8 cellular contexts compared by ENCODE assay signal in genomic region chr18:24427484-24427883, GRCh38. TPM values are rescaled to one million over a fixed set of nuclear protein-coding genes. Genes with fewer than 3 reads are reported as not detected.
DNase-seq lines count a peak whose midpoint lies in the region; ATAC-seq, FAIRE-seq and TF ChIP-seq lines count a peak whose summit lies in the region.

No MANE protein-coding gene starts in this region.

- CTCF ChIA-PET in A673 (lab: Charles Lee): no interaction called here
- CTCF ChIA-PET in activated CD8-positive, alpha-beta T cell treated with anti-CD3 and anti-CD28 coated beads for 36 hours (lab: Charles Lee): interaction anchor here (0.8 to 1.5 kb wide), 2 partner anchors 61 to 67 kb away, joined by 3 read pairs; no protein-coding TSS in a partner anchor

- H4K5ac ChIP-seq in H9 (ENCODE audit: insufficient read length, low read depth, low read length): no peak overlapping the region

- no TSS peak for BruUV-seq in A673 (replicated peaks; lab: Mats Ljungman, UMichigan)

- intact Hi-C loops in A673 (cut with micrococcal nuclease; ENCODE audit: unreplicated experiment): no loop called here
- intact Hi-C loops in activated CD8-positive, alpha-beta T cell treated with anti-CD3 and anti-CD28 coated beads for 36 hours (cut with micrococcal nuclease): no loop called here
- intact Hi-C loops in testis (cut with DNase I; ENCODE audit: low total_unique reads): no loop called here

- H3K23me2 ChIP-seq in H9 (ENCODE audit: insufficient read length, low read depth, low read length, poor library complexity, severe bottlenecking): peaks cover 16% of the 10 kb centered on the region

- H3K9me3 Mint-ChIP-seq in H9: no peaks in the 10 kb centered on the region
- H3K9me3 Mint-ChIP-seq in activated CD8-positive, alpha-beta T cell treated with anti-CD3 and anti-CD28 coated beads for 36 hours: peaks cover 7% of the 10 kb centered on the region

- no peak for ATAC-seq in activated CD8-positive, alpha-beta T cell treated with anti-CD3 and anti-CD28 coated beads for 36 hours

- no peaks in the 10 kb centered on the region for H4K20me1 ChIP-seq in H9 (ENCODE audit: control insufficient read depth, insufficient read depth, insufficient read length)

- H3K4me2 ChIP-seq in H9 (ENCODE audit: insufficient read depth, insufficient read length, low read length): peak overlapping the region; percentile 97

- no peak overlapping the region for H2AK5ac ChIP-seq in H9 (ENCODE audit: insufficient read length, low read length)

- peaks cover 3% of the 10 kb centered on the region; the same call in 1 of the 2 replicates for H3K79me2 ChIP-seq in H9 (ENCODE audit: insufficient read depth, low read length)

- peaks cover 4% of the 10 kb centered on the region for H3K36me3 ChIP-seq in A673 (ENCODE audit: insufficient read depth, low read length, poor library complexity, severe bottlenecking)
- H3K36me3 ChIP-seq in testis (ENCODE audit: low read depth, missing control alignments): no peaks in the 10 kb centered on the region

- TF ChIP-seq CTCF in A673 (conservative IDR thresholded peaks at IDR 0.05; ENCODE audit: low read depth, low read length): no peak
- TF ChIP-seq CTCF in H9 (conservative IDR thresholded peaks at IDR 0.05): no peak
- no peak for TF ChIP-seq CTCF in activated CD8-positive, alpha-beta T cell treated with anti-CD3 and anti-CD28 coated beads for 36 hours (IDR thresholded peaks at IDR 0.05)
- TF ChIP-seq CTCF in testis (IDR thresholded peaks at IDR 0.05): no peak

- peaks cover 4% of the 10 kb centered on the region; the same call in 1 of the 2 replicates for H3K27me3 Mint-ChIP-seq in H9 (ENCODE audit: low read depth)
- H3K27me3 Mint-ChIP-seq in activated CD8-positive, alpha-beta T cell treated with anti-CD3 and anti-CD28 coated beads for 36 hours: peaks cover 11% of the 10 kb centered on the region

- peaks cover 22 to 23% of the 10 kb centered on the region in 2 experiments for H3K4me1 Mint-ChIP-seq in H9
- peaks cover 23% of the 10 kb centered on the region for H3K4me1 Mint-ChIP-seq in activated CD8-positive, alpha-beta T cell treated with anti-CD3 and anti-CD28 coated beads for 36 hours (ENCODE audit: low read depth)

- TF ChIP-seq POLR2A in testis (IDR thresholded peaks at IDR 0.05): no peak
- TF ChIP-seq POLR2A in GM12892 (IDR thresholded peaks at IDR 0.05; ENCODE audit: low read depth, low read length): no peak

- no peak overlapping the region for H2BK15ac ChIP-seq in H9 (ENCODE audit: low read depth, low read length)

- no peak overlapping the region for H2BK12ac ChIP-seq in H9 (ENCODE audit: insufficient read length, low read depth, low read length)

- H3K4me1 ChIP-seq in A673 (ENCODE audit: insufficient read depth, low read length, poor library complexity, severe bottlenecking): peaks cover 9% of the 10 kb centered on the region
- no peaks in the 10 kb centered on the region for H3K4me1 ChIP-seq in H9 (ENCODE audit: insufficient read depth, low read length)
- H3K4me1 ChIP-seq in testis: peaks cover 10% of the 10 kb centered on the region

- POLR2A ChIA-PET in A673 (lab: Charles Lee; ENCODE audit: low non-redundant PET): no interaction called here
- POLR2A ChIA-PET in activated CD8-positive, alpha-beta T cell treated with anti-CD3 and anti-CD28 coated beads for 36 hours (lab: Charles Lee): interaction anchor here (1.4 to 2.1 kb wide), 2 partner anchors 14 to 30 kb away, joined by 5 to 8 read pairs; partner anchors contain the start of gene OSBPL1A

- no peak overlapping the region for H3K56ac ChIP-seq in H9 (ENCODE audit: insufficient read length, low read depth, low read length)

- H3K27me3 ChIP-seq in A673 (replicated peaks; ENCODE audit: insufficient read depth, low read depth, low read length, poor library complexity) (peaks cover 14% of the 10 kb centered on the region), H9 (ENCODE audit: insufficient read depth, low read length) (no peaks in the 10 kb centered on the region), testis (no peaks in the 10 kb centered on the region)

- H3K4ac ChIP-seq in H9 (ENCODE audit: low read depth, low read length): no peak overlapping the region

- no peak overlapping the region for H2AFZ ChIP-seq in H9 (ENCODE audit: low read length)

- no peak overlapping the region for H2BK20ac ChIP-seq in H9 (ENCODE audit: low read depth, low read length, poor library complexity, severe bottlenecking)

- no peak overlapping the region for H3K23ac ChIP-seq in H9 (ENCODE audit: insufficient read length, low read depth, low read length)

- DNase-seq in A673 (ENCODE audit: low spot score): peak; percentile 14
- no peak for DNase-seq in H9
- peak; percentile 5 for DNase-seq in activated CD8-positive, alpha-beta T cell treated with anti-CD3 and anti-CD28 coated beads for 36 hours
- DNase-seq in iPS-NIHi7 (ENCODE audit: extremely low spot score): peak; percentile 15
- peak; percentile 23 for DNase-seq in testis
- no peak for DNase-seq in activated gamma-delta T cell (lab: John Stamatoyannopoulos, UW)
- no peak for DNase-seq in cerebellum (ENCODE audit: low spot score)
- DNase-seq in GM12892 (ENCODE audit: insufficient read length): no peak

- H3K36me3 Mint-ChIP-seq in H9 (ENCODE audit: insufficient read depth in 1 of 3, low read depth in 3 of 3): peaks cover 11 to 29% (median 17%) of the 10 kb centered on the region in 3 experiments; a peak in 6 of 7 replicates
- peaks cover 29% of the 10 kb centered on the region for H3K36me3 Mint-ChIP-seq in activated CD8-positive, alpha-beta T cell treated with anti-CD3 and anti-CD28 coated beads for 36 hours (ENCODE audit: low read depth)

- no peak overlapping the region for H2BK120ac ChIP-seq in H9 (ENCODE audit: low read depth, low read length, poor library complexity, severe bottlenecking)

- no peak overlapping the region for H3K14ac ChIP-seq in H9 (ENCODE audit: insufficient read depth, low read length)

- H3K27ac ChIP-seq in A673 (ENCODE audit: low read depth, low read length, poor library complexity, severe bottlenecking) (no peak overlapping the region), H9 (ENCODE audit: insufficient read length, low read depth, low read length) (no peak overlapping the region), testis (peak overlapping the region; percentile 78 to 89)

- FAIRE-seq in GM12892 (lab: Jason Lieb, UNC): no peak

- peak overlapping the region; percentile 87 to 89 for H3K4me3 Mint-ChIP-seq in H9
- peak overlapping the region; percentile 83 for H3K4me3 Mint-ChIP-seq in activated CD8-positive, alpha-beta T cell treated with anti-CD3 and anti-CD28 coated beads for 36 hours

- H3K4me3 ChIP-seq in A673 (ENCODE audit: low read depth, low read length, poor library complexity, severe bottlenecking) (peak overlapping the region; percentile 83), testis (peak overlapping the region; percentile 84)

- peak overlapping the region; percentile 86 for H3K9ac ChIP-seq in H9 (ENCODE audit: extremely low read depth, insufficient read length, low read length)

- H3K18ac ChIP-seq in H9 (ENCODE audit: insufficient read length, low read depth, low read length): no peak overlapping the region

- no peak overlapping the region for H4K91ac ChIP-seq in H9 (ENCODE audit: insufficient read length, low read depth, low read length)

- H3K9me3 ChIP-seq in A673 (ENCODE audit: low read depth, low read length, poor library complexity, severe bottlenecking) (no peaks in the 10 kb centered on the region), H9 (ENCODE audit: control insufficient read depth, low read depth, low read length) (no peaks in the 10 kb centered on the region), testis (no peaks in the 10 kb centered on the region)

- WGBS in H9 (ENCODE audit: extremely low coverage, insufficient read length, low lambda C conversion rate): no CpG with 5 or more reads among the region's 3 CpGs
- 20 to 31% methylated on average over 3 of the region's 3 CpGs for WGBS in testis, 2 donors

- no peak overlapping the region for H4K8ac ChIP-seq in H9 (replicated peaks; ENCODE audit: insufficient read length, low read depth, low read length)

- peak overlapping the region; percentile 94 to 98 (median 97); a peak in 6 of 7 replicates for H3K27ac Mint-ChIP-seq in H9
- H3K27ac Mint-ChIP-seq in activated CD8-positive, alpha-beta T cell treated with anti-CD3 and anti-CD28 coated beads for 36 hours: peak overlapping the region; percentile 93

- no peak overlapping the region for H3T11ph ChIP-seq in H9 (ENCODE audit: low read length)

- no peaks in the 10 kb centered on the region for H3K79me1 ChIP-seq in H9 (ENCODE audit: insufficient read depth, low read depth, low read length, poor library complexity, severe bottlenecking)

- H2BK5ac ChIP-seq in H9 (ENCODE audit: insufficient read length, low read length): no peak overlapping the region

RNA-seq across cellular contexts. Expression of gene IMPACT, which starts 1.0 kb away (rescaled TPM):
- total RNA-seq in A673 (2021) (35.6 and 46.0 TPM in 2 replicates), H9 (2021) (41.9 and 44.3 TPM in 2 replicates), testis (10 to 100 TPM; 49.0 to 50.4 TPM), cerebellum (24.4 TPM)
- total RNA-seq in activated CD8-positive, alpha-beta T cell treated with anti-CD3 and anti-CD28 coated beads for 36 hours: 10 to 100 TPM; 13.5 to 14.7 TPM
- polyA plus RNA-seq in testis (ENCODE audit: insufficient read depth, low read depth, low replicate concordance): 59.7 TPM
- polyA plus RNA-seq in GM12892 (2012; ENCODE audit: missing spikeins): 1.6 TPM

RNA-seq across cellular contexts. Expression of gene OSBPL1A, which starts 29.9 kb away (rescaled TPM):
- total RNA-seq in A673 (2021): 26.1 and 30.7 TPM in 2 replicates
- 32.0 and 33.9 TPM in 2 replicates for total RNA-seq in H9 (2021)
- 1 to 10 TPM; 2.7 to 3.1 TPM for total RNA-seq in activated CD8-positive, alpha-beta T cell treated with anti-CD3 and anti-CD28 coated beads for 36 hours
- 10 to 100 TPM; 43.8 to 45.0 TPM for total RNA-seq in testis
- 32.0 TPM for polyA plus RNA-seq in testis (ENCODE audit: insufficient read depth, low read depth, low replicate concordance)
- 30.2 TPM for total RNA-seq in cerebellum
- polyA plus RNA-seq in GM12892 (2012; ENCODE audit: missing spikeins): not detected

RNA-seq across cellular contexts. Expression of gene HRH4, which starts 33.0 kb away (rescaled TPM):
- 0.15 TPM in 1 of 2 replicates, not detected in the other for total RNA-seq in A673 (2021)
- total RNA-seq in H9 (2021): not detected in 2 replicates
- total RNA-seq in activated CD8-positive, alpha-beta T cell treated with anti-CD3 and anti-CD28 coated beads for 36 hours: not detected
- under 1 TPM; 0.37 to 0.39 TPM for total RNA-seq in testis
- polyA plus RNA-seq in testis (ENCODE audit: insufficient read depth, low read depth, low replicate concordance): 0.42 TPM
- 0.18 TPM for total RNA-seq in cerebellum
- not detected for polyA plus RNA-seq in GM12892 (2012; ENCODE audit: missing spikeins)

Comparison
In these comparisons a context has a peak if more than half of its experiments do, and no peak if none do; other contexts are left out.
1. DNase-seq: peak in A673 (single experiment), activated CD8-positive, alpha-beta T cell treated with anti-CD3 and anti-CD28 coated beads for 36 hours (single experiment), iPS-NIHi7 (single experiment) and testis (single experiment); none in H9 (single experiment), activated gamma-delta T cell (single experiment), cerebellum (single experiment) and GM12892 (single experiment).
2. H3K27ac ChIP-seq: peak in testis (2 of 2); none in A673 (single experiment) and H9 (single experiment).